8 cellular contexts compared by ENCODE assay signal in the genomic region with DNA sequence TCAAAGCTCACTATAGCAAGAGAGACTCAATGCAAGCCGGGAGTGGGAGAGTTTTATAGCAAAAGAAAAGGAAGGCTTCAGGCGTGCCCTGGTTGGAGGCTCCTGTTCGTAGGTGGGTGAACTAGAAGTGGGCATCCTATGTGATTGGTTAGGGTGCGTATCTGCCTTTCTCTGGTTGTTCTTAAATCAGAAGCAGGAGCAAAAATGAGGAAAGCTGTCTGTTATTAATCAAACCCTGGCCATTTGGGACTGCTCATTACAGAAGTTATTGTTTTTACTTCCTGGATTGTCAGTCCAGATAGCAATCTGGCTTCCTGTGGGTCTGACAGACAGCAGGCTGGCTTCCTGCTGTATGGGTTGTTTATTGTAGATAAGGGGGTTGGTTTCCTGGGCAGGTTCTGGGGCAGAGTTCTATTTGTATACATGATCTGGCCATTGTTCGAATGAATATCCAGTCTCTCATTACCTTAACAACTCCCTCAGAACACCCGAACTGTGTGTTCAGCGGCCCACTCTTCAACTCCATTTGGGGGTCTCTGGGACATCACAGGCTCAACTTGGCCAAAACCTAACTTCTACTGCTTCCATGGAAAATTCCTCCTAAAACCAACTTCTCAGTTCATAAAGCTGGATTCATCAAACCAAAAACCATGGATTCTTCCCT. TPM values are rescaled to one million over a fixed set of nuclear protein-coding genes. Genes with fewer than 3 reads are reported as not detected.
A peak's percentile ranks its signal among the peaks of the same experiment; 100 is the strongest.
DNase-seq lines count a peak whose midpoint lies in the region; ATAC-seq and TF ChIP-seq lines count a peak whose summit lies in the region.

No MANE protein-coding gene starts in this region.

- H3K36me3 Mint-ChIP-seq in GM23338 (ENCODE audit: low read depth): peaks cover 64% of the 10 kb centered on the region

- TF ChIP-seq POLR2A in gastrocnemius medialis (IDR thresholded peaks at IDR 0.05): no peak

- peaks cover 23% of the 10 kb centered on the region for H3K27me3 Mint-ChIP-seq in GM23338 (ENCODE audit: insufficient read depth, low read depth, poor library complexity)

- ATAC-seq in GM23338: no peak
- peak; percentile 33 to 37 for ATAC-seq in gastrocnemius medialis
- ATAC-seq in GM18870 (IDR thresholded peaks at IDR 0.05; ENCODE audit: unreplicated experiment): no peak

- H3K27ac ChIP-seq in GM23338 (ENCODE audit: low read depth): no peak overlapping the region
- no peak overlapping the region for H3K27ac ChIP-seq in SU-DHL-6 (ENCODE audit: low read depth, low read length)
- H3K27ac ChIP-seq in gastrocnemius medialis: peak overlapping the region in 3 of 4 donors; percentile 59 to 75 (median 71)

- TF ChIP-seq CTCF in GM23338 (conservative IDR thresholded peaks at IDR 0.05; ENCODE audit: low read depth in 2 of 2) (no peak), SU-DHL-6 (IDR thresholded peaks at IDR 0.05; ENCODE audit: insufficient read depth, low read length, poor library complexity, severe bottlenecking) (no peak), fibroblast of pulmonary artery (IDR thresholded peaks at IDR 0.05; ENCODE audit: low read length, missing control alignments) (no peak), gastrocnemius medialis (IDR thresholded peaks at IDR 0.05 in 4 of 5, conservative IDR thresholded peaks at IDR 0.05 in 1 of 5) (no peak)

- H2AFZ ChIP-seq in GM23338: no peak overlapping the region
- H2AFZ ChIP-seq in SU-DHL-6 (ENCODE audit: low read depth, low read length, severe bottlenecking): no peak overlapping the region

- no peak overlapping the region for H3K9ac ChIP-seq in SU-DHL-6 (ENCODE audit: low read length)

- H3K4me2 ChIP-seq in GM23338: peak overlapping the region; percentile 97
- H3K4me2 ChIP-seq in SU-DHL-6 (ENCODE audit: low read depth, low read length, poor library complexity, severe bottlenecking): peak overlapping the region; percentile 65

- intact Hi-C loops in gastrocnemius medialis (cut with DNase I; ENCODE audit: low total_unique reads): loop anchor here (5.0 kb wide), 1 partner anchor 35 kb away; a partner anchor contains a TSS
- intact Hi-C loops in posterior cingulate gyrus (cut with DNase I): no loop called here

- peaks cover 13% of the 10 kb centered on the region for H3K4me1 ChIP-seq in GM23338 (ENCODE audit: insufficient read depth)
- peaks cover 15 to 18% of the 10 kb centered on the region in 2 donors for H3K4me1 ChIP-seq in gastrocnemius medialis

- 0 out of 2 replicates have a peak, but pooled peaks cover 3% of the 10 kb centered on the region for H3F3A ChIP-seq in GM23338 (replicated peaks; ENCODE audit: low read depth)
- no peaks in the 10 kb centered on the region for H3F3A ChIP-seq in SU-DHL-6 (ENCODE audit: insufficient read depth)

- H3K9me3 Mint-ChIP-seq in GM23338: peaks cover 69% of the 10 kb centered on the region

- H3K4me3 Mint-ChIP-seq in GM23338: peak overlapping the region; percentile 76

- H3K27me3 ChIP-seq in GM23338 (ENCODE audit: insufficient read depth) (peaks cover 11% of the 10 kb centered on the region), SU-DHL-6 (ENCODE audit: low read length) (no peaks in the 10 kb centered on the region), gastrocnemius medialis (no peaks in the 10 kb centered on the region)

- H4K20me1 ChIP-seq in GM23338 (replicated peaks; ENCODE audit: insufficient read depth): no peaks in the 10 kb centered on the region
- H4K20me1 ChIP-seq in SU-DHL-6 (ENCODE audit: low read depth, low read length): no peaks in the 10 kb centered on the region

- no peak overlapping the region for H3K27ac Mint-ChIP-seq in GM23338

- H3K9me2 ChIP-seq in GM23338 (ENCODE audit: insufficient read depth): no peaks in the 10 kb centered on the region
- H3K9me2 ChIP-seq in SU-DHL-6 (replicated peaks; ENCODE audit: insufficient read depth, low read length): no peaks in the 10 kb centered on the region

- H3K36me3 ChIP-seq in GM23338 (ENCODE audit: insufficient read depth) (peaks cover 22% of the 10 kb centered on the region), SU-DHL-6 (ENCODE audit: low read length) (peaks cover 22% of the 10 kb centered on the region), gastrocnemius medialis (peaks cover 7 to 38% of the 10 kb centered on the region in 2 donors)

- peaks cover 13% of the 10 kb centered on the region for H3K4me1 Mint-ChIP-seq in GM23338

- peak overlapping the region; percentile 97 for H3K4me3 ChIP-seq in GM23338
- no peak overlapping the region for H3K4me3 ChIP-seq in SU-DHL-6 (ENCODE audit: insufficient read depth, low read length, poor library complexity, severe bottlenecking)
- peak overlapping the region; percentile 88 for H3K4me3 ChIP-seq in fibroblast of pulmonary artery (replicated peaks; ENCODE audit: low read depth, low read length)
- peak overlapping the region; percentile 85 to 95 (median 90) for H3K4me3 ChIP-seq in gastrocnemius medialis

- H3K9me3 ChIP-seq in SU-DHL-6 (ENCODE audit: insufficient read depth, low read length) (peaks cover 25% of the 10 kb centered on the region; the same call in 1 of the 2 replicates), gastrocnemius medialis (peaks cover 6 to 32% (median 26%) of the 10 kb centered on the region in 3 donors)

- H3K79me2 ChIP-seq in GM23338 (replicated peaks; ENCODE audit: insufficient read depth): peaks cover 15% of the 10 kb centered on the region
- H3K79me2 ChIP-seq in SU-DHL-6 (ENCODE audit: insufficient read depth, low read length): no peaks in the 10 kb centered on the region

- in situ Hi-C loops in gastrocnemius medialis (cut with MboI; ENCODE audit: low sequenced_read_pairs in 4 of 4): no loop called here

- DNase-seq in GM23338 (ENCODE audit: low spot score) (no peak), fibroblast of pulmonary artery (ENCODE audit: low read depth) (peak; percentile 46), gastrocnemius medialis (no peak), posterior cingulate gyrus (no peak), amniotic stem cell (lab: John Stamatoyannopoulos, UW) (no peak)
- no peak for DNase-seq in activated CD4-positive, CD25-positive, alpha-beta regulatory T cell treated with anti-CD3 and anti-CD28 coated beads, Interleukin-2, amount 50 U/mL, for 72 hours

TF ChIP-seq in GM23338, 12 proteins besides CTCF, POLR2A, EP300 and RAD21 (continues in another document):
- TF ChIP-seq, protein P1, sequence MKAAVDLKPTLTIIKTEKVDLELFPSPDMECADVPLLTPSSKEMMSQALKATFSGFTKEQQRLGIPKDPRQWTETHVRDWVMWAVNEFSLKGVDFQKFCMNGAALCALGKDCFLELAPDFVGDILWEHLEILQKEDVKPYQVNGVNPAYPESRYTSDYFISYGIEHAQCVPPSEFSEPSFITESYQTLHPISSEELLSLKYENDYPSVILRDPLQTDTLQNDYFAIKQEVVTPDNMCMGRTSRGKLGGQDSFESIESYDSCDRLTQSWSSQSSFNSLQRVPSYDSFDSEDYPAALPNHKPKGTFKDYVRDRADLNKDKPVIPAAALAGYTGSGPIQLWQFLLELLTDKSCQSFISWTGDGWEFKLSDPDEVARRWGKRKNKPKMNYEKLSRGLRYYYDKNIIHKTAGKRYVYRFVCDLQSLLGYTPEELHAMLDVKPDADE (IDR thresholded peaks at IDR 0.05): no peak
- TF ChIP-seq, protein P2, sequence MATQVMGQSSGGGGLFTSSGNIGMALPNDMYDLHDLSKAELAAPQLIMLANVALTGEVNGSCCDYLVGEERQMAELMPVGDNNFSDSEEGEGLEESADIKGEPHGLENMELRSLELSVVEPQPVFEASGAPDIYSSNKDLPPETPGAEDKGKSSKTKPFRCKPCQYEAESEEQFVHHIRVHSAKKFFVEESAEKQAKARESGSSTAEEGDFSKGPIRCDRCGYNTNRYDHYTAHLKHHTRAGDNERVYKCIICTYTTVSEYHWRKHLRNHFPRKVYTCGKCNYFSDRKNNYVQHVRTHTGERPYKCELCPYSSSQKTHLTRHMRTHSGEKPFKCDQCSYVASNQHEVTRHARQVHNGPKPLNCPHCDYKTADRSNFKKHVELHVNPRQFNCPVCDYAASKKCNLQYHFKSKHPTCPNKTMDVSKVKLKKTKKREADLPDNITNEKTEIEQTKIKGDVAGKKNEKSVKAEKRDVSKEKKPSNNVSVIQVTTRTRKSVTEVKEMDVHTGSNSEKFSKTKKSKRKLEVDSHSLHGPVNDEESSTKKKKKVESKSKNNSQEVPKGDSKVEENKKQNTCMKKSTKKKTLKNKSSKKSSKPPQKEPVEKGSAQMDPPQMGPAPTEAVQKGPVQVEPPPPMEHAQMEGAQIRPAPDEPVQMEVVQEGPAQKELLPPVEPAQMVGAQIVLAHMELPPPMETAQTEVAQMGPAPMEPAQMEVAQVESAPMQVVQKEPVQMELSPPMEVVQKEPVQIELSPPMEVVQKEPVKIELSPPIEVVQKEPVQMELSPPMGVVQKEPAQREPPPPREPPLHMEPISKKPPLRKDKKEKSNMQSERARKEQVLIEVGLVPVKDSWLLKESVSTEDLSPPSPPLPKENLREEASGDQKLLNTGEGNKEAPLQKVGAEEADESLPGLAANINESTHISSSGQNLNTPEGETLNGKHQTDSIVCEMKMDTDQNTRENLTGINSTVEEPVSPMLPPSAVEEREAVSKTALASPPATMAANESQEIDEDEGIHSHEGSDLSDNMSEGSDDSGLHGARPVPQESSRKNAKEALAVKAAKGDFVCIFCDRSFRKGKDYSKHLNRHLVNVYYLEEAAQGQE (IDR thresholded peaks at IDR 0.05; ENCODE audit: unreplicated experiment): no peak
- no peak for TF ChIP-seq ZNF114 (CRISPR knock-in tag; IDR thresholded peaks at IDR 0.05)

RNA-seq across cellular contexts. Expression of a gene that starts 1.6 kb away (rescaled TPM):
- 8.8 and 12.8 TPM in 2 replicates for total RNA-seq in GM23338 (2014; rRNA removed; shearing (Covaris generic))
- polyA plus RNA-seq in GM23338 (2016; fragmentation: Nextera tagmentation; extraction: Ambion mirVana): 1.3 and 1.6 TPM in 2 replicates
- 1 to 10 TPM; 1.7 to 3.5 (median 2.7) TPM for total RNA-seq in gastrocnemius medialis

RNA-seq across cellular contexts. Expression of a gene that starts 35.7 kb away (rescaled TPM):
- total RNA-seq in GM23338 (2014; rRNA removed; shearing (Covaris generic)): 4.0 and 18.7 TPM in 2 replicates
- polyA plus RNA-seq in GM23338 (2016; fragmentation: Nextera tagmentation; extraction: Ambion mirVana): 3.3 and 4.1 TPM in 2 replicates
- total RNA-seq in gastrocnemius medialis: 1 to 10 TPM in 2 of 4 donors, under 1 TPM in 2; 0.66 to 2.3 (median 0.92) TPM

RNA-seq across cellular contexts. Expression of a gene that starts 37.7 kb away (rescaled TPM):
- total RNA-seq in GM23338 (2014; rRNA removed; shearing (Covaris generic)): 141 and 174 TPM in 2 replicates
- 122 and 125 TPM in 2 replicates for polyA plus RNA-seq in GM23338 (2016; fragmentation: Nextera tagmentation; extraction: Ambion mirVana)
- total RNA-seq in gastrocnemius medialis: 10 to 100 TPM; 38.8 to 45.1 (median 43.7) TPM

Comparison
In these comparisons a context has a peak if more than half of its experiments do, and no peak if none do; other contexts are left out.
1. ATAC-seq: peak in gastrocnemius medialis (2 of 2); none in GM23338 (single experiment) and GM18870 (single experiment).
2. H3K27ac ChIP-seq: peak in gastrocnemius medialis (3 of 4); none in GM23338 (single experiment) and SU-DHL-6 (single experiment).